Comparison of ENCODE assay signal across 8 cellular contexts in genomic region chr21:33976980-33977720, GRCh38.
DNase-seq lines count a peak whose midpoint lies in the region; ATAC-seq, FAIRE-seq and TF ChIP-seq lines count a peak whose summit lies in the region.

No MANE protein-coding gene starts in this region.

- peaks cover 34 to 53% (median 44%) of the 10 kb centered on the region in 4 donors for H3K4me1 Mint-ChIP-seq in CD4-positive, alpha-beta memory T cell
- H3K4me1 Mint-ChIP-seq in astrocyte (ENCODE audit: low read depth, unreplicated experiment), result peaks cover 37% of the 10 kb centered on the region
- peaks cover 61% of the 10 kb centered on the region for H3K4me1 Mint-ChIP-seq in nephron progenitor cell

- FAIRE-seq in astrocyte (lab: Jason Lieb, UNC), result no peak

- peaks cover 33% of the 10 kb centered on the region for H3K4me1 ChIP-seq in CD4-positive, alpha-beta memory T cell (ENCODE audit: insufficient read depth, low read length)
- H3K4me1 ChIP-seq in Karpas-422 (ENCODE audit: low read length), result peaks cover 25% of the 10 kb centered on the region
- H3K4me1 ChIP-seq in astrocyte (ENCODE audit: insufficient read depth, low read length), result peaks cover 31% of the 10 kb centered on the region

- H3K27ac ChIP-seq in CD4-positive, alpha-beta memory T cell (ENCODE audit: low read depth, low read length), result peak overlapping the region; percentile 58
- H3K27ac ChIP-seq in Karpas-422 (ENCODE audit: low read length), result no peak overlapping the region
- H3K27ac ChIP-seq in astrocyte (ENCODE audit: low read depth, low read length), result peak overlapping the region; percentile 96
- peak overlapping the region in 1 of 2 donors; percentile 87 for H3K27ac ChIP-seq in coronary artery

- CTCF ChIA-PET in CD4-positive, alpha-beta memory T cell (lab: Charles Lee; ENCODE audit: partially characterized antibody), result interaction anchor here (0.8 to 2.9 kb wide), 6 partner anchors 11 to 385 kb away, joined by 3 to 13 read pairs (median 4); no protein-coding TSS in a partner anchor

- H4K20me1 ChIP-seq in Karpas-422 (ENCODE audit: insufficient read depth, low read depth, low read length) (no peaks in the 10 kb centered on the region), astrocyte (ENCODE audit: insufficient read depth, low read length) (no peaks in the 10 kb centered on the region)

- H3K36me3 ChIP-seq in CD4-positive, alpha-beta memory T cell (ENCODE audit: insufficient read depth, low read length), result no peaks in the 10 kb centered on the region
- H3K36me3 ChIP-seq in Karpas-422 (ENCODE audit: insufficient read depth, low read length) (no peaks in the 10 kb centered on the region), astrocyte (ENCODE audit: insufficient read depth, low read length) (no peaks in the 10 kb centered on the region)

- no peak for ATAC-seq in GM21717 (IDR thresholded peaks at IDR 0.05; ENCODE audit: unreplicated experiment)

- no peak for DNase-seq in CD4-positive, alpha-beta memory T cell
- no peak for DNase-seq in Karpas-422
- no peak for DNase-seq in astrocyte (ENCODE audit: low read depth)
- DNase-seq in nephron progenitor cell, result no peak
- DNase-seq in coronary artery (ENCODE audit: low spot score), result no peak
- DNase-seq in NOMO-1 treated with DMSO at 0.1 percent for 48 hours (lab: John Stamatoyannopoulos, UW; ENCODE audit: unreplicated experiment), result no peak
- DNase-seq in NCI-H82 (lab: John Stamatoyannopoulos, UW), result no peak

- H2AFZ ChIP-seq in Karpas-422 (ENCODE audit: low read length) (peak overlapping the region; percentile 72; the same call in 1 of the 2 replicates), astrocyte (ENCODE audit: low read depth, low read length) (no peak overlapping the region)

- no peaks in the 10 kb centered on the region for H3K9me3 Mint-ChIP-seq in CD4-positive, alpha-beta memory T cell
- H3K9me3 Mint-ChIP-seq in astrocyte (ENCODE audit: unreplicated experiment) (peaks cover 7% of the 10 kb centered on the region), nephron progenitor cell (peaks cover 17% of the 10 kb centered on the region)

- H3K27me3 Mint-ChIP-seq in CD4-positive, alpha-beta memory T cell, result no peaks in the 10 kb centered on the region
- H3K27me3 Mint-ChIP-seq in astrocyte (ENCODE audit: low read depth, unreplicated experiment), result no peaks in the 10 kb centered on the region
- H3K27me3 Mint-ChIP-seq in nephron progenitor cell (ENCODE audit: low read depth, poor library complexity), result peaks cover 3% of the 10 kb centered on the region

- TF ChIP-seq CTCF in astrocyte (IDR thresholded peaks at IDR 0.05; ENCODE audit: insufficient read depth, low read depth, low read length) (no peak), nephron progenitor cell (IDR thresholded peaks at IDR 0.05) (no peak), coronary artery (IDR thresholded peaks at IDR 0.05) (no peak)

- H3K27ac Mint-ChIP-seq in CD4-positive, alpha-beta memory T cell, result peak overlapping the region; percentile 67 to 98 (median 94)
- peak overlapping the region; percentile 99 for H3K27ac Mint-ChIP-seq in astrocyte (ENCODE audit: unreplicated experiment)
- H3K27ac Mint-ChIP-seq in nephron progenitor cell, result peak overlapping the region; percentile 98

- H3K4me3 Mint-ChIP-seq in CD4-positive, alpha-beta memory T cell, result peak overlapping the region; percentile 17 to 83 (median 63)
- H3K4me3 Mint-ChIP-seq in astrocyte (ENCODE audit: unreplicated experiment), result peak overlapping the region; percentile 74
- no peak overlapping the region for H3K4me3 Mint-ChIP-seq in nephron progenitor cell

- intact Hi-C loops in CD4-positive, alpha-beta memory T cell (cut with micrococcal nuclease), result loop anchor here (1.0 to 2.0 kb wide), 2 partner anchors 29 to 52 kb away; no protein-coding TSS in a partner anchor

- H3K9ac ChIP-seq in Karpas-422 (ENCODE audit: low read length), result no peak overlapping the region
- peak overlapping the region; percentile 52 for H3K9ac ChIP-seq in astrocyte (ENCODE audit: low read length)

- H3K27me3 ChIP-seq in CD4-positive, alpha-beta memory T cell (ENCODE audit: insufficient read depth, low read length), result no peaks in the 10 kb centered on the region
- H3K27me3 ChIP-seq in Karpas-422 (ENCODE audit: low read length) (no peaks in the 10 kb centered on the region), astrocyte (ENCODE audit: insufficient read depth, low read length) (no peaks in the 10 kb centered on the region)

- H3K79me2 ChIP-seq in Karpas-422 (ENCODE audit: low read length), result no peaks in the 10 kb centered on the region
- no peaks in the 10 kb centered on the region for H3K79me2 ChIP-seq in astrocyte (ENCODE audit: insufficient read depth, low read length)

- no peaks in the 10 kb centered on the region for H3K9me2 ChIP-seq in Karpas-422 (replicated peaks; ENCODE audit: insufficient read depth, low read length)

- no peaks in the 10 kb centered on the region for H3K36me3 Mint-ChIP-seq in CD4-positive, alpha-beta memory T cell
- H3K36me3 Mint-ChIP-seq in astrocyte (ENCODE audit: low read depth, unreplicated experiment) (peaks cover 2% of the 10 kb centered on the region), nephron progenitor cell (ENCODE audit: low read depth) (peaks cover 8% of the 10 kb centered on the region)

- no peak overlapping the region for H3K4me3 ChIP-seq in CD4-positive, alpha-beta memory T cell (ENCODE audit: low read length in 2 of 2)
- H3K4me3 ChIP-seq in Karpas-422 (ENCODE audit: low read length) (no peak overlapping the region), astrocyte (ENCODE audit: insufficient read depth, low read depth, low read length) (peak overlapping the region; percentile 30), coronary artery (no peak overlapping the region)

- H3K9me3 ChIP-seq in CD4-positive, alpha-beta memory T cell (ENCODE audit: control insufficient read depth in 1 of 2, low read length in 2 of 2), result no peaks in the 10 kb centered on the region
- H3K9me3 ChIP-seq in Karpas-422 (ENCODE audit: low read length) (no peaks in the 10 kb centered on the region), astrocyte (ENCODE audit: insufficient read depth, low read depth, low read length) (no peaks in the 10 kb centered on the region)

- peak overlapping the region; percentile 39 for H3K4me2 ChIP-seq in Karpas-422 (ENCODE audit: low read depth, low read length, poor library complexity, severe bottlenecking)
- H3K4me2 ChIP-seq in astrocyte (ENCODE audit: low read length), result peak overlapping the region; percentile 78

- POLR2A ChIA-PET in CD4-positive, alpha-beta memory T cell (lab: Charles Lee; ENCODE audit: partially characterized antibody), result interaction anchor here (0.7 to 15.3 kb wide), 15 partner anchors 9 to 99 kb away, joined by 3 to 230 read pairs (median 5); partner anchors contain the start of genes ATP5PO, MRPS6 and SLC5A3
